9 cellular contexts compared by ENCODE assay signal in genomic region chr9:77764894-77765780, GRCh38.
A peak's percentile ranks its signal among the peaks of the same experiment; 100 is the strongest.
DNase-seq lines count a peak whose midpoint lies in the region; ATAC-seq, FAIRE-seq and TF ChIP-seq lines count a peak whose summit lies in the region.
"Had no signal": no experiment of that assay in that cellular context is flagged by ENCODE, and none has a peak within 500 bp of the region (broad histone marks: within the 10 kb centered on the region; RNA-seq: fewer than 3 reads in every experiment).

No MANE protein-coding gene starts in this region.

- no peak overlapping the region for H3K4me3 ChIP-seq in fibroblast of villous mesenchyme (ENCODE audit: low read depth, low read length)
- H3K4me3 ChIP-seq: SJCRH30 had no signal

- H3K27me3 Mint-ChIP-seq in activated T-cell treated with anti-CD3 and anti-CD28 coated beads, Interleukin-2, amount 50 U/mL, for 24 hours = no peaks in the 10 kb centered on the region
- H3K27me3 Mint-ChIP-seq in activated T-cell treated with anti-CD3 and anti-CD28 coated beads, Interleukin-2, amount 50 U/mL, for 72 hours (ENCODE audit: low read depth) = no peaks in the 10 kb centered on the region

- FAIRE-seq in urothelium cell line (lab: Jason Lieb, UNC) = no peak

- TF ChIP-seq CTCF in RWPE1 (conservative IDR thresholded peaks at IDR 0.05; ENCODE audit: low read depth) = peak; percentile 48
- TF ChIP-seq CTCF in fibroblast of villous mesenchyme (IDR thresholded peaks at IDR 0.05; ENCODE audit: insufficient read depth, low read depth, low read length) = peak; percentile 74

- DNase-seq in activated T-cell treated with anti-CD3 and anti-CD28 coated beads, Interleukin-2, amount 50 U/mL, for 24 hours = no peak
- DNase-seq in activated T-cell treated with anti-CD3 and anti-CD28 coated beads, Interleukin-2, amount 50 U/mL, for 72 hours = no peak
- DNase-seq in RWPE1 (ENCODE audit: low spot score) (no peak), fibroblast of villous mesenchyme (ENCODE audit: low read depth) (peak; percentile 74), urothelium cell line (ENCODE audit: low spot score) (peak; percentile 25), mucosa of gallbladder (ENCODE audit: low spot score) (no peak), 8988T (no peak)

- H3K36me3 Mint-ChIP-seq in activated T-cell treated with anti-CD3 and anti-CD28 coated beads, Interleukin-2, amount 50 U/mL, for 24 hours (ENCODE audit: low read depth) = peaks cover 12% of the 10 kb centered on the region
- peaks cover 0 to 1% of the 10 kb centered on the region in 2 donors for H3K36me3 Mint-ChIP-seq in activated T-cell treated with anti-CD3 and anti-CD28 coated beads, Interleukin-2, amount 50 U/mL, for 72 hours (ENCODE audit: insufficient read depth in 2 of 2)

- H3K27ac Mint-ChIP-seq in activated T-cell treated with anti-CD3 and anti-CD28 coated beads, Interleukin-2, amount 50 U/mL, for 24 hours = peak overlapping the region; percentile 12
- H3K27ac Mint-ChIP-seq in activated T-cell treated with anti-CD3 and anti-CD28 coated beads, Interleukin-2, amount 50 U/mL, for 72 hours = no peak overlapping the region

- POLR2A ChIA-PET in RWPE1 (lab: Yijun Ruan, JAX; ENCODE audit: low non-redundant PET) = no interaction called here

- H3K4me1 Mint-ChIP-seq in activated T-cell treated with anti-CD3 and anti-CD28 coated beads, Interleukin-2, amount 50 U/mL, for 24 hours (ENCODE audit: low read depth) = peaks cover 9% of the 10 kb centered on the region
- H3K4me1 Mint-ChIP-seq in activated T-cell treated with anti-CD3 and anti-CD28 coated beads, Interleukin-2, amount 50 U/mL, for 72 hours (ENCODE audit: low read depth) = peaks cover 10% of the 10 kb centered on the region

- CTCF ChIA-PET in RWPE1 (lab: Yijun Ruan, JAX) = interaction anchor here (0.6 to 0.7 kb wide), 2 partner anchors 361 to 417 kb away, joined by 3 to 5 read pairs; no protein-coding TSS in a partner anchor

- peaks cover 2% of the 10 kb centered on the region for H3K9me3 Mint-ChIP-seq in activated T-cell treated with anti-CD3 and anti-CD28 coated beads, Interleukin-2, amount 50 U/mL, for 24 hours
- H3K9me3 Mint-ChIP-seq in activated T-cell treated with anti-CD3 and anti-CD28 coated beads, Interleukin-2, amount 50 U/mL, for 72 hours = peaks cover 0 to 4% of the 10 kb centered on the region in 2 donors

- H3K4me3 Mint-ChIP-seq in activated T-cell treated with anti-CD3 and anti-CD28 coated beads, Interleukin-2, amount 50 U/mL, for 24 hours = no peak overlapping the region
- no peak overlapping the region for H3K4me3 Mint-ChIP-seq in activated T-cell treated with anti-CD3 and anti-CD28 coated beads, Interleukin-2, amount 50 U/mL, for 72 hours

- ATAC-seq in activated T-cell treated with anti-CD3 and anti-CD28 coated beads, Interleukin-2, amount 50 U/mL, for 72 hours (replicated peaks in 1 of 2) = no peak
- ATAC-seq in GM19395 (IDR thresholded peaks at IDR 0.05; ENCODE audit: unreplicated experiment) = no peak

- H3K27ac ChIP-seq in RWPE1 = no peak overlapping the region
- H3K27ac ChIP-seq: SJCRH30 had no signal

Comparison
In these comparisons a context has a peak if more than half of its experiments do, and no peak if none do; other contexts are left out.
1. DNase-seq: peak in fibroblast of villous mesenchyme (single experiment) and urothelium cell line (single experiment); none in activated T-cell treated with anti-CD3 and anti-CD28 coated beads, Interleukin-2, amount 50 U/mL, for 24 hours (single experiment), activated T-cell treated with anti-CD3 and anti-CD28 coated beads, Interleukin-2, amount 50 U/mL, for 72 hours (0 of 2), RWPE1 (single experiment), mucosa of gallbladder (single experiment) and 8988T (single experiment).